ENCODE assay signal across 1 cellular context in the genomic region with DNA sequence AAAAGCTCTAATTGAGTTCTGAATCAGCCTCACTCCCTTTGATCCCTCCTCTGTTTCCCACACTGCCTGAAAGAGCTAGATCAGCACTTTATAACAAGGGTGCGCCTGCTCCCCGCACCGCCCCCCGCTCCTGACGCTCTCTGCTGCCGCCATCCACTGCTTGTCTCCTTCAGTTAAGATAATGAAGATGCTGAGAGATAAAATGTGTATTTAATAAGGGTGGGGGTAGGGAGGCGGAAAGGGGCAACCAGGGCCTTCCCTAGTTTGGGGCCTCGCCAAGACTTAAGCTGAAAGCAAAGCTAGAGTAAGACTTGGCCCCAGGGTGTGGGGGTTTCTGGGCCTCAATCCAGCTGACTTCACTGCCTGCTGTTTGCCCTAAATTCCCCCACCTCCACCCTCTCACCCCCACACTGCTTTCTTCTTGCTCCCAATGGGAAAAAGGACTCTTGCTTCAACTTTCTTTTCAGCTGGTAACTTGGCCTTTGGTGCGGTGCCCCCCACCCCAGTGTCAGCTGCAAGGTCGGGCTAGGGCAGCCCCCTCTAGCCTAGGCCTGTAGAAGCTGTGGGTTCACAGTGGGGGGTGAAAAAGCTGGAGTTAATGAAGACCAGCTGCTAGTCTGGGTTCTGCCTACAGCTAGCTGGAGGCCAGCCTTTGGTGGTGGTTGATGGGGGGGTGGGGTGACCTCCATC.
A peak's percentile ranks its signal among the peaks of the same experiment; 100 is the strongest.
TF ChIP-seq lines count a peak whose summit lies in the region.

No MANE protein-coding gene starts in this region.

TF ChIP-seq in HEK293, 187 proteins besides CTCF, POLR2A, EP300 and RAD21 (continued from another document and continues in another):
- TF ChIP-seq EGR2 (tag by site-specific recombination; IDR thresholded peaks at IDR 0.05; ENCODE audit: low read depth) (peak; percentile 94), FEZF1 (tag by site-specific recombination; IDR thresholded peaks at IDR 0.05) (peak; percentile 54; the same call in 1 of the 2 replicates), KLF1 (tag by site-specific recombination; IDR thresholded peaks at IDR 0.05) (peak; percentile 96), MEIS1 (CRISPR knock-in tag; IDR thresholded peaks at IDR 0.05; ENCODE audit: borderline replicate concordance) (no peak), SALL2 (tag by site-specific recombination; IDR thresholded peaks at IDR 0.05; ENCODE audit: borderline replicate concordance) (no peak), ZNF501 (tag by site-specific recombination; IDR thresholded peaks at IDR 0.05) (0 out of 2 replicates have a peak, but pooled peaks have one; percentile 26), ZBTB1 (tag by site-specific recombination; IDR thresholded peaks at IDR 0.05) (no peak), ZBTB17 (tag by site-specific recombination; IDR thresholded peaks at IDR 0.05) (0 out of 2 replicates have a peak, but pooled peaks have one; percentile 56), ZNF202 (tag by site-specific recombination; IDR thresholded peaks at IDR 0.05; ENCODE audit: borderline replicate concordance) (no peak), ZNF24 (tag by site-specific recombination; IDR thresholded peaks at IDR 0.05) (peak; percentile 56; the same call in 1 of the 2 replicates), ZNF776 (tag by site-specific recombination; IDR thresholded peaks at IDR 0.05; ENCODE audit: borderline replicate concordance) (no peak), IKZF3 (tag by site-specific recombination; IDR thresholded peaks at IDR 0.05) (peak; percentile 40), TCF7L2 (IDR thresholded peaks at IDR 0.05; ENCODE audit: borderline replicate concordance, low read depth, low read length) (peak; percentile 53; the same call in 1 of the 2 replicates), OSR2 (tag by site-specific recombination; IDR thresholded peaks at IDR 0.05) (peak; percentile 35; the same call in 1 of the 2 replicates), ZNF777 (tag by site-specific recombination; IDR thresholded peaks at IDR 0.05; ENCODE audit: borderline replicate concordance) (no peak), ZNF596 (tag by site-specific recombination; IDR thresholded peaks at IDR 0.05) (peak; percentile 45; the same call in 1 of the 2 replicates), ZNF114 (tag by site-specific recombination; IDR thresholded peaks at IDR 0.05) (no peak), ZNF391 (tag by site-specific recombination; IDR thresholded peaks at IDR 0.05; ENCODE audit: borderline replicate concordance, low read depth) (no peak), PRDM1 (tag by site-specific recombination; IDR thresholded peaks at IDR 0.05) (peak; percentile 80), HOXA7 (CRISPR knock-in tag; IDR thresholded peaks at IDR 0.05; ENCODE audit: borderline replicate concordance) (no peak), ZNF394 (tag by site-specific recombination; IDR thresholded peaks at IDR 0.05; ENCODE audit: borderline replicate concordance) (peak; percentile 26; the same call in 1 of the 2 replicates), ZNF473 (tag by site-specific recombination; IDR thresholded peaks at IDR 0.05) (no peak), GLIS2 (tag by site-specific recombination; IDR thresholded peaks at IDR 0.05) (peak; percentile 76), SP2 (tag by site-specific recombination; IDR thresholded peaks at IDR 0.05) (peak; percentile 6; the same call in 1 of the 2 replicates), BCL11B (tag by site-specific recombination; IDR thresholded peaks at IDR 0.05; ENCODE audit: low read depth) (0 out of 2 replicates have a peak, but pooled peaks have one; percentile 68), ZNF544 (tag by site-specific recombination; IDR thresholded peaks at IDR 0.05) (no peak), ZNF830 (tag by site-specific recombination; IDR thresholded peaks at IDR 0.05; ENCODE audit: low read depth) (no peak), GFI1B (tag by site-specific recombination; IDR thresholded peaks at IDR 0.05) (0 out of 2 replicates have a peak, but pooled peaks have one; percentile 4), ZNF155 (tag by site-specific recombination; IDR thresholded peaks at IDR 0.05) (no peak), ZBTB8A (tag by site-specific recombination; IDR thresholded peaks at IDR 0.05) (peak; percentile 70), SP7 (tag by site-specific recombination; IDR thresholded peaks at IDR 0.05) (peak; percentile 62), SCRT2 (tag by site-specific recombination; IDR thresholded peaks at IDR 0.05) (no peak), REPIN1 (tag by site-specific recombination; IDR thresholded peaks at IDR 0.05; ENCODE audit: low read depth) (no peak), ZNF548 (tag by site-specific recombination; IDR thresholded peaks at IDR 0.05) (no peak), ZNF335 (tag by site-specific recombination; conservative IDR thresholded peaks at IDR 0.05) (peak; percentile 89), GLIS1 (tag by site-specific recombination; IDR thresholded peaks at IDR 0.05) (peak; percentile 98), ZNF132 (tag by site-specific recombination; IDR thresholded peaks at IDR 0.05; ENCODE audit: borderline replicate concordance) (no peak), ZNF37A (tag by site-specific recombination; IDR thresholded peaks at IDR 0.05) (no peak), SP3 (tag by site-specific recombination; IDR thresholded peaks at IDR 0.05) (no peak), ZNF16 (tag by site-specific recombination; IDR thresholded peaks at IDR 0.05; ENCODE audit: low read depth) (no peak), ZFP69B (tag by site-specific recombination; IDR thresholded peaks at IDR 0.05) (no peak), BCL11A (tag by site-specific recombination; IDR thresholded peaks at IDR 0.05; ENCODE audit: low read depth) (peak; percentile 59), GLI4 (tag by site-specific recombination; IDR thresholded peaks at IDR 0.05) (no peak), ZIC2 (tag by site-specific recombination; IDR thresholded peaks at IDR 0.05) (peak; percentile 85), KLF7 (tag by site-specific recombination; IDR thresholded peaks at IDR 0.05; ENCODE audit: borderline replicate concordance) (peak; percentile 26; the same call in 1 of the 2 replicates), ZNF140 (tag by site-specific recombination; IDR thresholded peaks at IDR 0.05) (no peak), ZNF768 (tag by site-specific recombination; IDR thresholded peaks at IDR 0.05) (no peak), ZBTB20 (tag by site-specific recombination; IDR thresholded peaks at IDR 0.05) (peak; percentile 52; the same call in 1 of the 2 replicates), ZNF341 (tag by site-specific recombination; IDR thresholded peaks at IDR 0.05; ENCODE audit: low read depth) (peak; percentile 53), MYNN (tag by site-specific recombination; IDR thresholded peaks at IDR 0.05; ENCODE audit: borderline replicate concordance) (no peak)
- TF ChIP-seq, protein P1, sequence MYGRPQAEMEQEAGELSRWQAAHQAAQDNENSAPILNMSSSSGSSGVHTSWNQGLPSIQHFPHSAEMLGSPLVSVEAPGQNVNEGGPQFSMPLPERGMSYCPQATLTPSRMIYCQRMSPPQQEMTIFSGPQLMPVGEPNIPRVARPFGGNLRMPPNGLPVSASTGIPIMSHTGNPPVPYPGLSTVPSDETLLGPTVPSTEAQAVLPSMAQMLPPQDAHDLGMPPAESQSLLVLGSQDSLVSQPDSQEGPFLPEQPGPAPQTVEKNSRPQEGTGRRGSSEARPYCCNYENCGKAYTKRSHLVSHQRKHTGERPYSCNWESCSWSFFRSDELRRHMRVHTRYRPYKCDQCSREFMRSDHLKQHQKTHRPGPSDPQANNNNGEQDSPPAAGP (tag by site-specific recombination; IDR thresholded peaks at IDR 0.05): peak; percentile 78
- TF ChIP-seq, protein P2, sequence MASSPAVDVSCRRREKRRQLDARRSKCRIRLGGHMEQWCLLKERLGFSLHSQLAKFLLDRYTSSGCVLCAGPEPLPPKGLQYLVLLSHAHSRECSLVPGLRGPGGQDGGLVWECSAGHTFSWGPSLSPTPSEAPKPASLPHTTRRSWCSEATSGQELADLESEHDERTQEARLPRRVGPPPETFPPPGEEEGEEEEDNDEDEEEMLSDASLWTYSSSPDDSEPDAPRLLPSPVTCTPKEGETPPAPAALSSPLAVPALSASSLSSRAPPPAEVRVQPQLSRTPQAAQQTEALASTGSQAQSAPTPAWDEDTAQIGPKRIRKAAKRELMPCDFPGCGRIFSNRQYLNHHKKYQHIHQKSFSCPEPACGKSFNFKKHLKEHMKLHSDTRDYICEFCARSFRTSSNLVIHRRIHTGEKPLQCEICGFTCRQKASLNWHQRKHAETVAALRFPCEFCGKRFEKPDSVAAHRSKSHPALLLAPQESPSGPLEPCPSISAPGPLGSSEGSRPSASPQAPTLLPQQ (tag by site-specific recombination; IDR thresholded peaks at IDR 0.05): peak; percentile 63; the same call in 1 of the 2 replicates
- TF ChIP-seq, protein P3, sequence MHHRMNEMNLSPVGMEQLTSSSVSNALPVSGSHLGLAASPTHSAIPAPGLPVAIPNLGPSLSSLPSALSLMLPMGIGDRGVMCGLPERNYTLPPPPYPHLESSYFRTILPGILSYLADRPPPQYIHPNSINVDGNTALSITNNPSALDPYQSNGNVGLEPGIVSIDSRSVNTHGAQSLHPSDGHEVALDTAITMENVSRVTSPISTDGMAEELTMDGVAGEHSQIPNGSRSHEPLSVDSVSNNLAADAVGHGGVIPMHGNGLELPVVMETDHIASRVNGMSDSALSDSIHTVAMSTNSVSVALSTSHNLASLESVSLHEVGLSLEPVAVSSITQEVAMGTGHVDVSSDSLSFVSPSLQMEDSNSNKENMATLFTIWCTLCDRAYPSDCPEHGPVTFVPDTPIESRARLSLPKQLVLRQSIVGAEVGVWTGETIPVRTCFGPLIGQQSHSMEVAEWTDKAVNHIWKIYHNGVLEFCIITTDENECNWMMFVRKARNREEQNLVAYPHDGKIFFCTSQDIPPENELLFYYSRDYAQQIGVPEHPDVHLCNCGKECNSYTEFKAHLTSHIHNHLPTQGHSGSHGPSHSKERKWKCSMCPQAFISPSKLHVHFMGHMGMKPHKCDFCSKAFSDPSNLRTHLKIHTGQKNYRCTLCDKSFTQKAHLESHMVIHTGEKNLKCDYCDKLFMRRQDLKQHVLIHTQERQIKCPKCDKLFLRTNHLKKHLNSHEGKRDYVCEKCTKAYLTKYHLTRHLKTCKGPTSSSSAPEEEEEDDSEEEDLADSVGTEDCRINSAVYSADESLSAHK (tag by site-specific recombination; IDR thresholded peaks at IDR 0.05): peak; percentile 56
- TF ChIP-seq, protein P4, sequence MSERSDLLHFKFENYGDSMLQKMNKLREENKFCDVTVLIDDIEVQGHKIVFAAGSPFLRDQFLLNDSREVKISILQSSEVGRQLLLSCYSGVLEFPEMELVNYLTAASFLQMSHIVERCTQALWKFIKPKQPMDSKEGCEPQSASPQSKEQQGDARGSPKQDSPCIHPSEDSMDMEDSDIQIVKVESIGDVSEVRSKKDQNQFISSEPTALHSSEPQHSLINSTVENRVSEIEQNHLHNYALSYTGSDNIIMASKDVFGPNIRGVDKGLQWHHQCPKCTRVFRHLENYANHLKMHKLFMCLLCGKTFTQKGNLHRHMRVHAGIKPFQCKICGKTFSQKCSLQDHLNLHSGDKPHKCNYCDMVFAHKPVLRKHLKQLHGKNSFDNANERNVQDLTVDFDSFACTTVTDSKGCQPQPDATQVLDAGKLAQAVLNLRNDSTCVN (tag by site-specific recombination; optimal IDR thresholded peaks at IDR 0.05): no peak
- TF ChIP-seq, protein P5, sequence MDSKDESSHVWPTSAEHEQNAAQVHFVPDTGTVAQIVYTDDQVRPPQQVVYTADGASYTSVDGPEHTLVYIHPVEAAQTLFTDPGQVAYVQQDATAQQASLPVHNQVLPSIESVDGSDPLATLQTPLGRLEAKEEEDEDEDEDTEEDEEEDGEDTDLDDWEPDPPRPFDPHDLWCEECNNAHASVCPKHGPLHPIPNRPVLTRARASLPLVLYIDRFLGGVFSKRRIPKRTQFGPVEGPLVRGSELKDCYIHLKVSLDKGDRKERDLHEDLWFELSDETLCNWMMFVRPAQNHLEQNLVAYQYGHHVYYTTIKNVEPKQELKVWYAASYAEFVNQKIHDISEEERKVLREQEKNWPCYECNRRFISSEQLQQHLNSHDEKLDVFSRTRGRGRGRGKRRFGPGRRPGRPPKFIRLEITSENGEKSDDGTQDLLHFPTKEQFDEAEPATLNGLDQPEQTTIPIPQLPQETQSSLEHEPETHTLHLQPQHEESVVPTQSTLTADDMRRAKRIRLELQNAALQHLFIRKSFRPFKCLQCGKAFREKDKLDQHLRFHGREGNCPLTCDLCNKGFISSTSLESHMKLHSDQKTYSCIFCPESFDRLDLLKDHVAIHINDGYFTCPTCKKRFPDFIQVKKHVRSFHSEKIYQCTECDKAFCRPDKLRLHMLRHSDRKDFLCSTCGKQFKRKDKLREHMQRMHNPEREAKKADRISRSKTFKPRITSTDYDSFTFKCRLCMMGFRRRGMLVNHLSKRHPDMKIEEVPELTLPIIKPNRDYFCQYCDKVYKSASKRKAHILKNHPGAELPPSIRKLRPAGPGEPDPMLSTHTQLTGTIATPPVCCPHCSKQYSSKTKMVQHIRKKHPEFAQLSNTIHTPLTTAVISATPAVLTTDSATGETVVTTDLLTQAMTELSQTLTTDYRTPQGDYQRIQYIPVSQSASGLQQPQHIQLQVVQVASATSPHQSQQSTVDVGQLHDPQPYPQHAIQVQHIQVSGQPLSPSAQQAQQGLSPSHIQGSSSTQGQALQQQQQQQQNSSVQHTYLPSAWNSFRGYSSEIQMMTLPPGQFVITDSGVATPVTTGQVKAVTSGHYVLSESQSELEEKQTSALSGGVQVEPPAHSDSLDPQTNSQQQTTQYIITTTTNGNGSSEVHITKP (tag by site-specific recombination; IDR thresholded peaks at IDR 0.05): peak; percentile 73
- TF ChIP-seq, protein P6, sequence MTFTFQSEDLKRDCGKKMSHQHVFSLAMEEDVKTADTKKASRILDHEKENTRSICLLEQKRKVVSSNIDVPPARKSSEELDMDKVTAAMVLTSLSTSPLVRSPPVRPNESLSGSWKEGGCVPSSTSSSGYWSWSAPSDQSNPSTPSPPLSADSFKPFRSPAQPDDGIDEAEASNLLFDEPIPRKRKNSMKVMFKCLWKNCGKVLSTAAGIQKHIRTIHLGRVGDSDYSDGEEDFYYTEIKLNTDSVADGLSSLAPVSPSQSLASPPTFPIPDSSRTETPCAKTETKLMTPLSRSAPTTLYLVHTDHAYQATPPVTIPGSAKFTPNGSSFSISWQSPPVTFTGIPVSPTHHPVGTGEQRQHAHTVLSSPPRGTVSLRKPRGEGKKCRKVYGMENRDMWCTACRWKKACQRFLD (tag by site-specific recombination; IDR thresholded peaks at IDR 0.05): no peak
- TF ChIP-seq, protein P7, sequence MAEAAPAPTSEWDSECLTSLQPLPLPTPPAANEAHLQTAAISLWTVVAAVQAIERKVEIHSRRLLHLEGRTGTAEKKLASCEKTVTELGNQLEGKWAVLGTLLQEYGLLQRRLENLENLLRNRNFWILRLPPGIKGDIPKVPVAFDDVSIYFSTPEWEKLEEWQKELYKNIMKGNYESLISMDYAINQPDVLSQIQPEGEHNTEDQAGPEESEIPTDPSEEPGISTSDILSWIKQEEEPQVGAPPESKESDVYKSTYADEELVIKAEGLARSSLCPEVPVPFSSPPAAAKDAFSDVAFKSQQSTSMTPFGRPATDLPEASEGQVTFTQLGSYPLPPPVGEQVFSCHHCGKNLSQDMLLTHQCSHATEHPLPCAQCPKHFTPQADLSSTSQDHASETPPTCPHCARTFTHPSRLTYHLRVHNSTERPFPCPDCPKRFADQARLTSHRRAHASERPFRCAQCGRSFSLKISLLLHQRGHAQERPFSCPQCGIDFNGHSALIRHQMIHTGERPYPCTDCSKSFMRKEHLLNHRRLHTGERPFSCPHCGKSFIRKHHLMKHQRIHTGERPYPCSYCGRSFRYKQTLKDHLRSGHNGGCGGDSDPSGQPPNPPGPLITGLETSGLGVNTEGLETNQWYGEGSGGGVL (tag by site-specific recombination; IDR thresholded peaks at IDR 0.05): peak; percentile 98
